Comparison of ENCODE assay signal across 8 cellular contexts in the genomic region with DNA sequence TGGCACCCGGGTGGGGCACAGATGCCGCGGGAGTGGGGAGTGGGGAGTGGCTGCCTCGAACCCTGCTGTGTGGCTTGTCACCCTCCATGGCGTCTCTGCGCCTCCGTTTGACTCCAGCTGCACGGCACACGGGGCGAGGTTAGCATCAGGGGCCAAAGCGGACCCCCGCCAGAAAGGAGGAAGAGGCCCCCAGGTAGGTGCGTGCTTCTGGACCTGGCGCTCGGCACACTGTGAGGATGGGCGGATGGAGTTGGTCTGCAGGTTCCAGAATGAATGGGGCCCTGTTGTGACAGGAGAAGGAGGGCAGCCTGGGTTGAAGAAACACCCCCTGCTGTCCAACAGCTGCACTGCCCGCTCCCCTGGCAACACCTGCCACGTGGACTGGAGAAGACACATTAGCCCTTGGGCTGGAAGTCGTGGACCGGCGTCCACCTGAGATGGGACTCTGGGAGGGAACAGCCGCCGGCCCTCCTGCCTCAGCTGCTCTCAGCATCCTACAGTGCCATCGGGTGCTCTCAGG. TPM values are rescaled to one million over a fixed set of nuclear protein-coding genes. Genes with fewer than 3 reads are reported as not detected.
A peak's percentile ranks its signal among the peaks of the same experiment; 100 is the strongest.
DNase-seq lines count a peak whose midpoint lies in the region; ATAC-seq and TF ChIP-seq lines count a peak whose summit lies in the region.

No MANE protein-coding gene starts in this region.

- no peak for ATAC-seq in HG02759 (IDR thresholded peaks at IDR 0.05; ENCODE audit: unreplicated experiment)

- intact Hi-C loops in breast epithelium (cut with DNase I; ENCODE audit: low total_unique reads) = no loop called here

- TF ChIP-seq CTCF in HL-60 (IDR thresholded peaks at IDR 0.05; ENCODE audit: insufficient read depth, low read length) = peak; percentile 1
- peak in 1 of 3 donors; percentile 14 for TF ChIP-seq CTCF in breast epithelium (IDR thresholded peaks at IDR 0.05)
- TF ChIP-seq CTCF in neutrophil (IDR thresholded peaks at IDR 0.05) = no peak
- no peak for TF ChIP-seq CTCF in endothelial cell (IDR thresholded peaks at IDR 0.05; ENCODE audit: unreplicated experiment)

- peaks cover under 1% of the 10 kb centered on the region for H3K27me3 Mint-ChIP-seq in endothelial cell (ENCODE audit: unreplicated experiment)

- H3K27me3 ChIP-seq in HL-60 (ENCODE audit: insufficient read depth, poor library complexity, severe bottlenecking) = no peaks in the 10 kb centered on the region
- H3K27me3 ChIP-seq in breast epithelium = no peaks in the 10 kb centered on the region
- no peaks in the 10 kb centered on the region for H3K27me3 ChIP-seq in neutrophil

- H3K36me3 ChIP-seq in breast epithelium (no peaks in the 10 kb centered on the region), neutrophil (no peaks in the 10 kb centered on the region)

- DNase-seq in DMS 273 (lab: John Stamatoyannopoulos, UW; ENCODE audit: unreplicated experiment) (peak; percentile 57), DMS 273 treated with DMSO at 0.1 percent for 48 hours (lab: John Stamatoyannopoulos, UW) (no peak), HL-60 (ENCODE audit: low read depth in 1 of 2, low spot score in 1 of 2) (no peak), breast epithelium (ENCODE audit: low spot score in 2 of 2) (no peak), NCI-H187 treated with DMSO at 0.1 percent for 48 hours (lab: John Stamatoyannopoulos, UW) (no peak), endothelial cell (ENCODE audit: low spot score) (no peak)

- H3K9me3 ChIP-seq in breast epithelium = no peaks in the 10 kb centered on the region
- H3K9me3 ChIP-seq in neutrophil = no peaks in the 10 kb centered on the region

- H3K36me3 Mint-ChIP-seq in endothelial cell (ENCODE audit: low read depth, unreplicated experiment) = peaks cover 4% of the 10 kb centered on the region

- peaks cover 13% of the 10 kb centered on the region for H3K4me1 Mint-ChIP-seq in endothelial cell (ENCODE audit: unreplicated experiment)

- H3K4me3 Mint-ChIP-seq in endothelial cell (ENCODE audit: unreplicated experiment) = no peak overlapping the region

- no peak overlapping the region for H3K27ac Mint-ChIP-seq in endothelial cell (ENCODE audit: unreplicated experiment)

- H3K27ac ChIP-seq in HL-60 (replicated peaks) = peak overlapping the region; percentile 88
- peak overlapping the region; percentile 95 to 97 for H3K27ac ChIP-seq in breast epithelium
- peak overlapping the region; percentile 89 for H3K27ac ChIP-seq in neutrophil

- peaks cover 24 to 37% of the 10 kb centered on the region in 2 donors for H3K4me1 ChIP-seq in breast epithelium
- H3K4me1 ChIP-seq in neutrophil (ENCODE audit: control insufficient read depth in 1 of 2, insufficient read depth in 1 of 2, low read depth in 1 of 2, low read length in 1 of 2) = peaks cover 26 to 30% of the 10 kb centered on the region in 2 experiments

- TF ChIP-seq POLR2A in breast epithelium (IDR thresholded peaks at IDR 0.05) = no peak

- H3K9me3 Mint-ChIP-seq in endothelial cell (ENCODE audit: unreplicated experiment) = no peaks in the 10 kb centered on the region

- H3K4me3 ChIP-seq in HL-60 (replicated peaks; ENCODE audit: insufficient read depth, low read length) (no peak overlapping the region), breast epithelium (no peak overlapping the region), neutrophil (ENCODE audit: low read depth in 1 of 2, low read length in 1 of 2) (no peak overlapping the region)

RNA-seq across cellular contexts. Expression of a gene that starts 9.4 kb away (rescaled TPM):
- 100 to 1,000 TPM in 1 of 3 donors, 10 to 100 TPM in 2; 95.4 to 590 (median 98.6) TPM for total RNA-seq in breast epithelium
- total RNA-seq in endothelial cell (ENCODE audit: unreplicated experiment) = 400 TPM

RNA-seq across cellular contexts. Expression of a gene that starts 41.8 kb away (rescaled TPM):
- total RNA-seq in breast epithelium (10 to 100 TPM; 55.0 to 96.4 (median 82.0) TPM), endothelial cell (ENCODE audit: unreplicated experiment) (74.1 TPM)

RNA-seq across cellular contexts. Expression of a gene that starts 55.7 kb away (rescaled TPM):
- total RNA-seq in breast epithelium (10 to 100 TPM; 68.8 to 95.4 (median 94.4) TPM), endothelial cell (ENCODE audit: unreplicated experiment) (80.0 TPM)

RNA-seq across cellular contexts. Expression of a gene that starts 55.8 kb away (rescaled TPM):
- total RNA-seq in breast epithelium = 10 to 100 TPM; 30.5 to 49.4 (median 31.8) TPM
- total RNA-seq in endothelial cell (ENCODE audit: unreplicated experiment) = 19.7 TPM
